10 cellular contexts compared by ENCODE assay signal in the genomic region with DNA sequence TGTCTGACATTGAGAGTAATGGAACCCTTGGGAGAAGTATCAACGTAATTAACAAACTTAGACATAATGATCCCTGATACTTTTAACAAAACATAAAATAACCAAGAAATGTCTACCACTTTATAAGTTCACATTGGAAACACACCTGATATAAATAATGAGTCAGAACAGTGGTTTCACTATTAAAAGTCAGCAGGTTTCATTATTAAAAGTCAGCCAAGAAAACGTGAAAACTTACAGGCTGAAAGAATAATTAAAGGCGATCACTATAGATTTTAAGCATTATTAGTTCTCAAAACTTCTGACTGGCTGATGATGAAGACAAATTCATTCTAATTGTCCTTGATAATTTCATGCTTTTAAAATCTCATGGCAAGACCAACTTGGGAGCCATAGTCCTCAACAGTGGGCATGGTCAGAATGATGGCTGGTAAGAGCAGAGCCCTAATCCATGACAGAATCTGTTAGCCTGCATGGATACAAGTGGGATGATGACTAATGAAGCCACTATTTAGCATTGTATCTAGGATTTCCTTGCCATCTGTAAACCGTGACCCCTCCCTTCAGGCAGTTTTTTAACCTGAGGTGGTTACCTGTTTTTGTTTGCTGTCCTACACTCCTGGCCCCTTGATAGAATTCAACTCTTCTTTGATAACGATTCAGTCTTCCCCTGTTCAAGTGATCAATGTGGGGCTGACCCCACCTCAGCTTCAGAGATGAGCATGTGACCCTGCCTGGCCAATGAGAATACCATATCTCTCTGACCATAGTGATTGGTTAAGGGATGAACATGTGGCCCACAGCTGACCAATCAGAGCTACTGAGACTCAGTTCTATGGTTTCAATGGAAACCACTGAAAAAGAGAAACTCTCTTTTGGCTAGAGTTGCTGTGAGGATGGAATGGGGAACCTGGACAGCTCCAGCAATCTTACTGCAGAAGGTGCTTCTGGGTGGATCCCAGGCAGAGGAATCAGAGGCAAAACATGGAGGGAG.
DNase-seq lines count a peak whose midpoint lies in the region; ATAC-seq and TF ChIP-seq lines count a peak whose summit lies in the region.
"Had no signal": no experiment of that assay in that cellular context is flagged by ENCODE, and none has a peak within 500 bp of the region (broad histone marks: within the 10 kb centered on the region; RNA-seq: fewer than 3 reads in every experiment).

No MANE protein-coding gene starts in this region.

- ATAC-seq in GM18909 (IDR thresholded peaks at IDR 0.05; ENCODE audit: poor library complexity, unreplicated experiment) (peak; percentile 50), HG02678 (IDR thresholded peaks at IDR 0.05; ENCODE audit: unreplicated experiment) (peak; percentile 42), HG02852 (IDR thresholded peaks at IDR 0.05; ENCODE audit: unreplicated experiment) (no peak), mucosa of descending colon (no peak)

- H2AFZ ChIP-seq in mesenchymal stem cell (ENCODE audit: low read depth, low read length), result no peak overlapping the region

- no peak overlapping the region for H4K8ac ChIP-seq in mesenchymal stem cell (ENCODE audit: low read length)

- no peak overlapping the region for H4K91ac ChIP-seq in mesenchymal stem cell (ENCODE audit: low read length)

- H3K27me3 ChIP-seq in mesenchymal stem cell (ENCODE audit: control insufficient read depth in 1 of 2, insufficient read depth in 1 of 2, low read length in 2 of 2) (no peaks in the 10 kb centered on the region), tibial nerve (no peaks in the 10 kb centered on the region)

- H3K9me3 ChIP-seq in mesenchymal stem cell (ENCODE audit: control insufficient read depth, low read length) (peaks cover 3% of the 10 kb centered on the region), mucosa of descending colon (no peaks in the 10 kb centered on the region), tibial nerve (peaks cover 0 to 9% (median 0%) of the 10 kb centered on the region in 4 donors)
- H3K9me3 ChIP-seq: prostate gland had no signal

- no peak for TF ChIP-seq POLR2A in tibial nerve (IDR thresholded peaks at IDR 0.05)

- DNase-seq in M059J (ENCODE audit: low read depth), result peak; percentile 77
- peak; percentile 5 for DNase-seq in mesenchymal stem cell
- DNase-seq in substantia nigra (lab: John Stamatoyannopoulos, UW), result no peak
- DNase-seq in mucosa of descending colon, result no peak
- no peak for DNase-seq in tibial nerve (ENCODE audit: low spot score in 2 of 2)

- no peak overlapping the region for H3K4me2 ChIP-seq in mesenchymal stem cell (ENCODE audit: low read length, poor library complexity, severe bottlenecking)

- no peak overlapping the region for H2BK120ac ChIP-seq in mesenchymal stem cell (ENCODE audit: low read depth, low read length)

- H3K9ac ChIP-seq in mesenchymal stem cell (ENCODE audit: low read length), result no peak overlapping the region

- TF ChIP-seq CTCF in mucosa of descending colon (IDR thresholded peaks at IDR 0.05) (no peak), tibial nerve (IDR thresholded peaks at IDR 0.05) (no peak)

- no peaks in the 10 kb centered on the region for H3K4me1 ChIP-seq in mesenchymal stem cell (ENCODE audit: control insufficient read depth, insufficient read depth, low read depth, low read length)
- no peaks in the 10 kb centered on the region for H3K4me1 ChIP-seq in mucosa of descending colon (ENCODE audit: low read depth)
- no peaks in the 10 kb centered on the region for H3K4me1 ChIP-seq in tibial nerve
- H3K4me1 ChIP-seq: prostate gland had no signal

- H3K79me1 ChIP-seq in mesenchymal stem cell (replicated peaks; ENCODE audit: low read length, poor library complexity, severe bottlenecking), result no peaks in the 10 kb centered on the region

- no peak for TF ChIP-seq EP300 in tibial nerve (IDR thresholded peaks at IDR 0.05)

- no peak overlapping the region for H3K18ac ChIP-seq in mesenchymal stem cell (ENCODE audit: low read depth in 1 of 2, low read length in 2 of 2)

- no peak overlapping the region for H3K14ac ChIP-seq in mesenchymal stem cell (ENCODE audit: low read length in 2 of 2)

- H2BK15ac ChIP-seq in mesenchymal stem cell (ENCODE audit: low read depth, poor library complexity, severe bottlenecking), result no peak overlapping the region

- H3K23ac ChIP-seq in mesenchymal stem cell (ENCODE audit: low read length in 2 of 2), result no peak overlapping the region

- H2BK12ac ChIP-seq in mesenchymal stem cell (ENCODE audit: low read length in 2 of 2), result no peak overlapping the region

- H3K36me3 ChIP-seq in mesenchymal stem cell (ENCODE audit: control insufficient read depth in 1 of 2, insufficient read depth in 2 of 2, low read depth in 1 of 2, low read length in 2 of 2) (no peaks in the 10 kb centered on the region), mucosa of descending colon (ENCODE audit: low read depth) (no peaks in the 10 kb centered on the region), tibial nerve (no peaks in the 10 kb centered on the region)
- H3K36me3 ChIP-seq: prostate gland had no signal

- WGBS in mesenchymal stem cell, result 76% methylated on average over 4 of the region's 5 CpGs
- WGBS in tibial nerve, 2 donors, result 85 to 86% methylated on average over 5 of the region's 5 CpGs

- no peak overlapping the region for H3K4ac ChIP-seq in mesenchymal stem cell (ENCODE audit: low read depth in 1 of 2, low read length in 2 of 2)

- no peak overlapping the region for H3K4me3 ChIP-seq in mesenchymal stem cell (ENCODE audit: insufficient read depth in 1 of 2, low read depth in 1 of 2, low read length in 2 of 2)
- H3K4me3 ChIP-seq in mucosa of descending colon, result no peak overlapping the region
- H3K4me3 ChIP-seq in tibial nerve, result no peak overlapping the region
- H3K4me3 ChIP-seq: lung, prostate gland had no signal

- no peak overlapping the region for H3K27ac ChIP-seq in mesenchymal stem cell (ENCODE audit: low read length, poor library complexity, severe bottlenecking)
- H3K27ac ChIP-seq in substantia nigra (ENCODE audit: low read depth, low read length, poor library complexity, severe bottlenecking), result no peak overlapping the region
- no peak overlapping the region for H3K27ac ChIP-seq in tibial nerve
- H3K27ac ChIP-seq: prostate gland had no signal

- intact Hi-C loops in mucosa of descending colon (cut with DNase I, micrococcal nuclease), result no loop called here

- no peak overlapping the region for H2AK5ac ChIP-seq in mesenchymal stem cell (ENCODE audit: low read length, severe bottlenecking)

- H2BK5ac ChIP-seq in mesenchymal stem cell (ENCODE audit: low read depth, low read length, poor library complexity, severe bottlenecking), result no peak overlapping the region

Comparison
In these comparisons a context has a peak if more than half of its experiments do, and no peak if none do; other contexts are left out.
1. ATAC-seq: peak in GM18909 (single experiment) and HG02678 (single experiment); none in HG02852 (single experiment) and mucosa of descending colon (single experiment).
2. DNase-seq: peak in M059J (single experiment) and mesenchymal stem cell (single experiment); none in substantia nigra (0 of 49), mucosa of descending colon (0 of 3) and tibial nerve (0 of 2).